In the genomic region with DNA sequence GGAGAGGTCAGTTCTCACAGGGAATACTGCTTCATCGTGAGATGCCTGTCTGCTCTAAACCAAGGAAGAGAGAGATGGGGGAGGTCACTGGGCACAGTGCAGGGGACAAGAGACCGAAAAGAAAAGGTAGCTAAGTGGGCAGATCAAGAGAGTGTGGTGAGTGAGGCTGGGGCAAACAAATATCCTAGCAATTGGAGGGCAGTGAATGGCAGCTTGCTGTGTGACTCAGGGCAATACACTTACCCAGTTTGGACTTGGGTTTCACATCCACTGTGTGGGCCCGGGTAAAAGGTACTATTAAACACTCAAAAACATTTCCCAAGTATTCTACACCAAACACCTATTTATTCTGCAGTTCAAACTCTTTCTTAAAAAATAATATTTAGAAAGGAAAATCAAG, we compare ENCODE assay signal across 17 cellular contexts. TPM values are rescaled to one million over a fixed set of nuclear protein-coding genes. Genes with fewer than 3 reads are reported as not detected.
DNase-seq lines count a peak whose midpoint lies in the region; ATAC-seq and TF ChIP-seq lines count a peak whose summit lies in the region.
"Had no signal": no experiment of that assay in that cellular context is flagged by ENCODE, and none has a peak within 500 bp of the region (broad histone marks: within the 10 kb centered on the region; RNA-seq: fewer than 3 reads in every experiment).

No MANE protein-coding gene starts in this region.

- H3K9me3 ChIP-seq in left ventricle myocardium inferior (replicated peaks) (no peaks in the 10 kb centered on the region), endodermal cell (ENCODE audit: control insufficient read depth, low read length) (no peaks in the 10 kb centered on the region), neuron (ENCODE audit: low read length) (no peaks in the 10 kb centered on the region), colonic mucosa (no peaks in the 10 kb centered on the region)
- H3K9me3 ChIP-seq: breast epithelium, Caco-2 had no signal

- H3K4me1 Mint-ChIP-seq in endodermal cell (peaks cover 82% of the 10 kb centered on the region), type B pancreatic cell (ENCODE audit: unreplicated experiment) (peaks cover 87% of the 10 kb centered on the region)

- H3K4me1 ChIP-seq in left ventricle myocardium inferior (peaks cover 96% of the 10 kb centered on the region), endodermal cell (ENCODE audit: control insufficient read depth, insufficient read depth, low read length) (peaks cover 49% of the 10 kb centered on the region), neuron (ENCODE audit: insufficient read depth, low read length) (peaks cover 66% of the 10 kb centered on the region), colonic mucosa (peaks cover 42% of the 10 kb centered on the region)
- H3K4me1 ChIP-seq: breast epithelium had no signal

- H3K27ac Mint-ChIP-seq in endodermal cell (peak overlapping the region; percentile 69), type B pancreatic cell (peak overlapping the region; percentile 19)
- H3K27ac Mint-ChIP-seq: activated naive CD4-positive, alpha-beta T cell treated with anti-CD3 and anti-CD28 coated beads, Interleukin-2, amount 50 U/mL, for 24 hours; mesothelial cell of epicardium had no signal

- WGBS in endodermal cell (ENCODE audit: insufficient coverage in 1 of 2, insufficient read length in 1 of 2), 2 experiments = 43 to 44% methylated on average over 3 of the region's 3 CpGs

- H3K36me3 ChIP-seq in left ventricle myocardium inferior = no peaks in the 10 kb centered on the region
- peaks cover 79% of the 10 kb centered on the region for H3K36me3 ChIP-seq in endodermal cell (ENCODE audit: control insufficient read depth, insufficient read depth, low read length)
- H3K36me3 ChIP-seq in neuron (ENCODE audit: insufficient read depth, low read length) = no peaks in the 10 kb centered on the region
- no peaks in the 10 kb centered on the region for H3K36me3 ChIP-seq in colonic mucosa
- H3K36me3 ChIP-seq: breast epithelium had no signal

- H3K27ac ChIP-seq in left ventricle myocardium inferior (replicated peaks) = peak overlapping the region; percentile 53
- H3K27ac ChIP-seq in endodermal cell (ENCODE audit: low read depth, low read length) = peak overlapping the region; percentile 48
- no peak overlapping the region for H3K27ac ChIP-seq in colonic mucosa
- H3K27ac ChIP-seq: breast epithelium, foreskin keratinocyte, HL-60 had no signal

- peak overlapping the region; percentile 46 for H2AFZ ChIP-seq in neuron (ENCODE audit: low read depth, low read length)

- TF ChIP-seq CTCF in left ventricle myocardium inferior (IDR thresholded peaks at IDR 0.05; ENCODE audit: borderline replicate concordance) (no peak), endodermal cell (conservative IDR thresholded peaks at IDR 0.05) (no peak), type B pancreatic cell (conservative IDR thresholded peaks at IDR 0.05) (no peak), colonic mucosa (IDR thresholded peaks at IDR 0.05) (no peak)

- H3K27me3 ChIP-seq in left ventricle myocardium inferior (ENCODE audit: low read depth) (no peaks in the 10 kb centered on the region), endodermal cell (ENCODE audit: control insufficient read depth, insufficient read depth, low read length, poor library complexity, severe bottlenecking) (no peaks in the 10 kb centered on the region), neuron (ENCODE audit: insufficient read depth, low read length) (no peaks in the 10 kb centered on the region), colonic mucosa (no peaks in the 10 kb centered on the region)
- H3K27me3 ChIP-seq: breast epithelium, foreskin keratinocyte had no signal

- no peak overlapping the region for H3K4me3 ChIP-seq in left ventricle myocardium inferior
- H3K4me3 ChIP-seq in endodermal cell (ENCODE audit: low read length) = peak overlapping the region; percentile 39
- H3K4me3 ChIP-seq in neuron (ENCODE audit: low read length) = peak overlapping the region; percentile 11
- H3K4me3 ChIP-seq in colonic mucosa = no peak overlapping the region
- H3K4me3 ChIP-seq: breast epithelium had no signal

- no peaks in the 10 kb centered on the region for H3K9me3 Mint-ChIP-seq in endodermal cell
- H3K9me3 Mint-ChIP-seq in type B pancreatic cell = no peaks in the 10 kb centered on the region
- H3K9me3 Mint-ChIP-seq: activated naive CD4-positive, alpha-beta T cell treated with anti-CD3 and anti-CD28 coated beads, Interleukin-2, amount 50 U/mL, for 24 hours; mesothelial cell of epicardium had no signal

- H3K4me3 Mint-ChIP-seq in endodermal cell (no peak overlapping the region), type B pancreatic cell (peak overlapping the region; percentile 68)
- H3K4me3 Mint-ChIP-seq: activated naive CD4-positive, alpha-beta T cell treated with anti-CD3 and anti-CD28 coated beads, Interleukin-2, amount 50 U/mL, for 24 hours; mesothelial cell of epicardium had no signal

- intact Hi-C loops in left ventricle myocardium inferior (cut with micrococcal nuclease) = no loop called here
- intact Hi-C loops in left ventricle myocardium superior (cut with micrococcal nuclease) = no loop called here
- intact Hi-C loops in colonic mucosa (cut with DNase I) = loop anchor here (10.0 kb wide), 1 partner anchor 49 kb away; no protein-coding TSS in a partner anchor

- DNase-seq in left ventricle myocardium inferior (no peak), left ventricle myocardium superior (no peak), endodermal cell (no peak), type B pancreatic cell (ENCODE audit: extremely low spot score, unreplicated experiment) (no peak), SHP77 treated with DMSO at 0.1 percent for 48 hours (lab: John Stamatoyannopoulos, UW) (no peak), colonic mucosa (no peak), SKM-1 (lab: John Stamatoyannopoulos, UW; ENCODE audit: unreplicated experiment) (no peak)
- DNase-seq: activated CD4-positive, CD25-positive, alpha-beta regulatory T cell treated with anti-CD3 and anti-CD28 coated beads, Interleukin-2, amount 50 U/mL, for 72 hours; Caco-2; foreskin keratinocyte; Karpas-422; NCI-H1694 treated with DMSO at 0.1 percent for 48 hours had no signal

- H3K36me3 Mint-ChIP-seq in endodermal cell (ENCODE audit: low read depth) (peaks cover 8% of the 10 kb centered on the region), type B pancreatic cell (peaks cover 22% of the 10 kb centered on the region)
- H3K36me3 Mint-ChIP-seq: activated naive CD4-positive, alpha-beta T cell treated with anti-CD3 and anti-CD28 coated beads, Interleukin-2, amount 50 U/mL, for 24 hours; mesothelial cell of epicardium had no signal

- no peak for ATAC-seq in left ventricle myocardium superior
- ATAC-seq: foreskin keratinocyte had no signal

- H3K27me3 Mint-ChIP-seq in endodermal cell (ENCODE audit: insufficient read depth) (no peaks in the 10 kb centered on the region), type B pancreatic cell (no peaks in the 10 kb centered on the region)

- H3K9ac ChIP-seq in endodermal cell (ENCODE audit: extremely low read depth, low read length, poor library complexity, severe bottlenecking) (no peak overlapping the region), colonic mucosa (ENCODE audit: low read depth in 2 of 2, low read length in 2 of 2) (peak overlapping the region in 1 of 2 donors; percentile 3)

RNA-seq across cellular contexts. Expression of gene PLXNA2, which starts 10.2 kb away (rescaled TPM):
- 29.1 TPM for total RNA-seq in left ventricle myocardium inferior
- 12.1 TPM for total RNA-seq in left ventricle myocardium superior
- 10 to 100 TPM; 61.2 to 86.1 TPM for total RNA-seq in endodermal cell
- 22.9 TPM for polyA plus RNA-seq in endodermal cell (2013, experiment 1 of 2)
- 24.4 TPM for polyA plus RNA-seq in endodermal cell (2013, experiment 2 of 2)
- 80.1 and 120 TPM in 2 replicates for total RNA-seq in type B pancreatic cell (ENCODE audit: low replicate concordance)
- 10 to 100 TPM; 46.1 to 81.6 TPM for total RNA-seq in colonic mucosa

Comparison
In these comparisons a context has a peak if more than half of its experiments do, and no peak if none do; other contexts are left out.
1. H3K4me3 ChIP-seq: peak in endodermal cell (single experiment) and neuron (single experiment); none in left ventricle myocardium inferior (single experiment) and colonic mucosa (single experiment).